In the genomic region with DNA sequence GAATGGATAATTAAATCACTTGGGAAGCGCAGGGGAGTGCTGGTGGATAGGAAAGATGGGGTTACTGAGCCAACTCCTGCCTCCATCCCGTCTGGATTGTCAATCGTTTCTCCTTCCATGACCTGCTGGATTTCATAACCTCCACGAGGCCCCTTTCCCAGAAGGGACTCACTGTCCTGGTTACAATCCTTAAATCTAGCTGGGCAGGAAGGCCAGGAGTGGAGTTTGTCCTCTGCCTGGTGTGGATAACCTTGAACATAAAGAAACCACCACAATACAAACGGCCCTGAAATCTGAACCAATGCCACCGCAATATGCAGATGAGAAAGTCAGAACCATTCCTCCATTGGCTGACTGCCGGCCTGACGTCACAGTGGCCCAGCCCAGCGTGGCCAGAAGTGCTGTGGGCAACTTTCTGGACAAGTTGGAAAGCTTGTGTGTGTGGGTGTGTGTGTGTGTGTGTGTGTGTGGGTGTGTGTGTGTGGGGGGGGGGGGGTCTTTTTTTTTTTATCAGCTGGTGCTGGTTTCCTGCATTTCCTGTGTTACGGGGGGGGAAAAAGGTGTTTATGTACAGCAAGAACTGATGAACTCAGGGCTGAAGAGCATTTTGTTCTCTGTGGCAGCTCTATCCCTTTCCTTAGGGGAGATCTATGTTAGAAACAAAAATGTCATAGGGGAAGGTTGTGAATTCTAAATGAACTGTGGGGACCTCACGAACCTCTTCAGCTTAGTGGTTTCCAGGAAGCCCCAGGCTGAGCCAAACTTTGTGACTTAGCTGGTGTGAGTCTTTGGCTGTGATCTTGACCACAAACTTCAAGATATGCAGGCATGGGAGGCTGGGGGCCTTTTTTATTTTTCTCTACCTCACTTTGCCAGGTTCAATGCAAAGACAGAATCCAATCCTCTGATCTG, we compare ENCODE assay signal across 8 cellular contexts.
A peak's percentile ranks its signal among the peaks of the same experiment; 100 is the strongest.
DNase-seq lines count a peak whose midpoint lies in the region; ATAC-seq and TF ChIP-seq lines count a peak whose summit lies in the region.

No MANE protein-coding gene starts in this region.

- no peaks in the 10 kb centered on the region for H4K20me1 ChIP-seq in BLaER1

- H3K4me1 ChIP-seq in BLaER1 (peaks cover 38% of the 10 kb centered on the region), left ventricle myocardium inferior (peaks cover 15% of the 10 kb centered on the region)

- intact Hi-C loops in left ventricle myocardium inferior (cut with micrococcal nuclease), result no loop called here

- no peaks in the 10 kb centered on the region for H3K27me3 Mint-ChIP-seq in T-helper 1 cell treated with Interleukin-12 subunit alpha and Interleukin-12 subunit beta and Interleukin-4 antibody, amounts not matched to agents 30 μg/mL and 1 μg/mL, for 36 hours (ENCODE audit: low read depth)
- H3K27me3 Mint-ChIP-seq in progenitor cell of endocrine pancreas (no peaks in the 10 kb centered on the region), type B pancreatic cell (no peaks in the 10 kb centered on the region)

- H3K36me3 ChIP-seq in BLaER1 (no peaks in the 10 kb centered on the region), left ventricle myocardium inferior (no peaks in the 10 kb centered on the region)

- H3K4me1 Mint-ChIP-seq in T-helper 1 cell treated with Interleukin-12 subunit alpha and Interleukin-12 subunit beta and Interleukin-4 antibody, amounts not matched to agents 30 μg/mL and 1 μg/mL, for 36 hours (ENCODE audit: low read depth), result peaks cover 23% of the 10 kb centered on the region
- H3K4me1 Mint-ChIP-seq in progenitor cell of endocrine pancreas (ENCODE audit: low read depth), result peaks cover 19% of the 10 kb centered on the region
- H3K4me1 Mint-ChIP-seq in type B pancreatic cell (ENCODE audit: unreplicated experiment), result peaks cover 17% of the 10 kb centered on the region

- H3K27me3 ChIP-seq in BLaER1 (no peaks in the 10 kb centered on the region), left ventricle myocardium inferior (ENCODE audit: low read depth) (no peaks in the 10 kb centered on the region)

- H3K9me3 Mint-ChIP-seq in T-helper 1 cell treated with Interleukin-12 subunit alpha and Interleukin-12 subunit beta and Interleukin-4 antibody, amounts not matched to agents 30 μg/mL and 1 μg/mL, for 36 hours, result no peaks in the 10 kb centered on the region
- H3K9me3 Mint-ChIP-seq in progenitor cell of endocrine pancreas (ENCODE audit: low read depth) (no peaks in the 10 kb centered on the region), type B pancreatic cell (no peaks in the 10 kb centered on the region)

- TF ChIP-seq CTCF in left ventricle myocardium inferior (IDR thresholded peaks at IDR 0.05; ENCODE audit: borderline replicate concordance), result no peak
- no peak for TF ChIP-seq CTCF in progenitor cell of endocrine pancreas (IDR thresholded peaks at IDR 0.05; ENCODE audit: unreplicated experiment)
- no peak for TF ChIP-seq CTCF in type B pancreatic cell (conservative IDR thresholded peaks at IDR 0.05)

- H3K4me2 ChIP-seq in BLaER1, result peak overlapping the region; percentile 79

- DNase-seq in M059J (ENCODE audit: low read depth) (peak; percentile 95), amygdala (lab: John Stamatoyannopoulos, UW) (peak in 49 of 56 donors; percentile 3 to 83 (median 38)), left ventricle myocardium inferior (peak; percentile 94), progenitor cell of endocrine pancreas (ENCODE audit: low spot score, unreplicated experiment) (peak; percentile 46), type B pancreatic cell (ENCODE audit: extremely low spot score, unreplicated experiment) (peak; percentile 80)

- no peaks in the 10 kb centered on the region for H3K36me3 Mint-ChIP-seq in T-helper 1 cell treated with Interleukin-12 subunit alpha and Interleukin-12 subunit beta and Interleukin-4 antibody, amounts not matched to agents 30 μg/mL and 1 μg/mL, for 36 hours (ENCODE audit: low read depth)
- H3K36me3 Mint-ChIP-seq in progenitor cell of endocrine pancreas (ENCODE audit: insufficient read depth) (no peaks in the 10 kb centered on the region), type B pancreatic cell (no peaks in the 10 kb centered on the region)

- H3K27ac ChIP-seq in BLaER1 (peak overlapping the region; percentile 74), left ventricle myocardium inferior (replicated peaks) (peak overlapping the region; percentile 80)

- peak overlapping the region; percentile 31 for H3K4me3 ChIP-seq in BLaER1
- peak overlapping the region; percentile 37 for H3K4me3 ChIP-seq in left ventricle myocardium inferior

- peak overlapping the region; percentile 13; the same call in 1 of the 2 replicates for H3K9ac ChIP-seq in BLaER1

- H3K27ac Mint-ChIP-seq in T-helper 1 cell treated with Interleukin-12 subunit alpha and Interleukin-12 subunit beta and Interleukin-4 antibody, amounts not matched to agents 30 μg/mL and 1 μg/mL, for 36 hours, result peak overlapping the region; percentile 52
- H3K27ac Mint-ChIP-seq in progenitor cell of endocrine pancreas, result peak overlapping the region; percentile 89
- peak overlapping the region; percentile 95 for H3K27ac Mint-ChIP-seq in type B pancreatic cell

- H3K9me3 ChIP-seq in BLaER1, result no peaks in the 10 kb centered on the region
- H3K9me3 ChIP-seq in left ventricle myocardium inferior (replicated peaks), result no peaks in the 10 kb centered on the region

- peak; percentile 78 for ATAC-seq in GM21526 (IDR thresholded peaks at IDR 0.05; ENCODE audit: low FRiP score, unreplicated experiment)

- peak overlapping the region; percentile 62 for H3K4me3 Mint-ChIP-seq in T-helper 1 cell treated with Interleukin-12 subunit alpha and Interleukin-12 subunit beta and Interleukin-4 antibody, amounts not matched to agents 30 μg/mL and 1 μg/mL, for 36 hours
- no peak overlapping the region for H3K4me3 Mint-ChIP-seq in progenitor cell of endocrine pancreas (ENCODE audit: low read depth)
- H3K4me3 Mint-ChIP-seq in type B pancreatic cell, result peak overlapping the region; percentile 69

Comparison
In these comparisons a context has a peak if more than half of its experiments do, and no peak if none do; other contexts are left out.
1. Peak in every context shown above with its lines: DNase-seq, ATAC-seq, H3K4me3 ChIP-seq and H3K27ac ChIP-seq.
2. DNase-seq: peak in every context shown above with its lines; median percentile 95 in M059J; 94 in left ventricle myocardium inferior; 80 in type B pancreatic cell; 46 in progenitor cell of endocrine pancreas; 38 in amygdala.